ENCODE assay signal across 6 cellular contexts in genomic region chr1:9805972-9806371, GRCh38. TPM values are rescaled to one million over a fixed set of nuclear protein-coding genes. Genes with fewer than 3 reads are reported as not detected.
DNase-seq lines count a peak whose midpoint lies in the region; ATAC-seq and TF ChIP-seq lines count a peak whose summit lies in the region.
"Not testable (repeated sequence)": the region's sequence is repeated elsewhere in the genome, so short reads cannot be mapped to it uniquely, and the experiment has no call there.

No MANE protein-coding gene starts in this region.

- H3K4me3 ChIP-seq in HEK293 (ENCODE audit: low read depth, low read length); SU-DHL-6 (ENCODE audit: insufficient read depth, low read length, poor library complexity, severe bottlenecking); sigmoid colon; upper lobe of right lung: not testable (repeated sequence)

- H3K36me3 ChIP-seq in HEK293 (ENCODE audit: control insufficient read depth in 2 of 2, insufficient read depth in 1 of 2, low read length in 2 of 2); SU-DHL-6 (ENCODE audit: low read length); sigmoid colon; upper lobe of right lung: not testable (repeated sequence)

- not testable (repeated sequence) for H4K20me1 ChIP-seq in SU-DHL-6 (ENCODE audit: low read depth, low read length)

- peak overlapping the region; percentile 49 for H3K4me2 ChIP-seq in SU-DHL-6 (ENCODE audit: low read depth, low read length, poor library complexity, severe bottlenecking)

- not testable (repeated sequence) for TF ChIP-seq POLR2A in sigmoid colon (IDR thresholded peaks at IDR 0.05)

- intact Hi-C loops in sigmoid colon (cut with DNase I); upper lobe of right lung (cut with DNase I): not testable (repeated sequence)

- peaks cover 98% of the 10 kb centered on the region for H3K79me2 ChIP-seq in SU-DHL-6 (ENCODE audit: insufficient read depth, low read length)

- H3K4me1 ChIP-seq in HEK293 (ENCODE audit: control insufficient read depth, insufficient read depth, low read length) (peaks cover 27% of the 10 kb centered on the region), sigmoid colon (peaks cover 0 to 32% (median 30%) of the 10 kb centered on the region in 4 donors)
- H3K4me1 ChIP-seq in upper lobe of right lung: not testable (repeated sequence)

- not testable (repeated sequence) for H3K27ac ChIP-seq in HEK293 (ENCODE audit: extremely low read depth, low read depth, low read length); sigmoid colon; upper lobe of right lung
- peak overlapping the region; percentile 50; the same call in 1 of the 2 replicates for H3K27ac ChIP-seq in SU-DHL-6 (ENCODE audit: low read depth, low read length)
- peak overlapping the region; percentile 83 for H3K27ac ChIP-seq in epithelial cell of prostate

- not testable (repeated sequence) for H3K9me2 ChIP-seq in SU-DHL-6 (replicated peaks; ENCODE audit: insufficient read depth, low read length)

- not testable (repeated sequence) for H3K27me3 ChIP-seq in SU-DHL-6 (ENCODE audit: low read length); sigmoid colon; upper lobe of right lung

- TF ChIP-seq EP300 in sigmoid colon (IDR thresholded peaks at IDR 0.05): not testable (repeated sequence)

- H3K9ac ChIP-seq in SU-DHL-6 (ENCODE audit: low read length): not testable (repeated sequence)

- not testable (repeated sequence) for ATAC-seq in upper lobe of right lung

- POLR2A ChIA-PET in HEK293 (lab: Yijun Ruan, JAX): not testable (repeated sequence)

- not testable (repeated sequence) for H2AFZ ChIP-seq in SU-DHL-6 (ENCODE audit: low read depth, low read length, severe bottlenecking)

- peaks cover 46% of the 10 kb centered on the region for H3F3A ChIP-seq in SU-DHL-6 (ENCODE audit: insufficient read depth)

- TF ChIP-seq CTCF in HEK293 (tag by site-specific recombination; IDR thresholded peaks at IDR 0.05); SU-DHL-6 (IDR thresholded peaks at IDR 0.05; ENCODE audit: insufficient read depth, low read length, poor library complexity, severe bottlenecking); sigmoid colon (IDR thresholded peaks at IDR 0.05); upper lobe of right lung (IDR thresholded peaks at IDR 0.05): not testable (repeated sequence)

- CTCF ChIA-PET in HEK293 (lab: Yijun Ruan, JAX): interaction anchor here (0.6 to 2.3 kb wide), 3 partner anchors 14 to 59 kb away, joined by 3 to 6 read pairs (median 3); no protein-coding TSS in a partner anchor

- H3K9me3 ChIP-seq in HEK293 (ENCODE audit: control insufficient read depth, insufficient read depth, low read depth, low read length); SU-DHL-6 (ENCODE audit: insufficient read depth, low read length); sigmoid colon; upper lobe of right lung: not testable (repeated sequence)

- peak; percentile 12 for DNase-seq in activated effector memory CD4-positive, alpha-beta T cell treated with anti-CD3 and anti-CD28 coated beads, Interleukin-2, amount 50 U/mL, for 16 hours
- not testable (repeated sequence) for DNase-seq in epithelial cell of prostate (ENCODE audit: low read depth, low spot score)
- DNase-seq in sigmoid colon (peak; percentile 6), upper lobe of right lung (peak; percentile 5)

- 85 to 90% methylated on average over 5 of the region's 5 CpGs for WGBS in sigmoid colon, 2 donors

TF ChIP-seq in HEK293, 187 proteins besides CTCF, POLR2A, EP300 and RAD21:
- peak; percentile 61; the same call in 1 of the 2 replicates for TF ChIP-seq ZNF394 (tag by site-specific recombination; IDR thresholded peaks at IDR 0.05; ENCODE audit: borderline replicate concordance)
- TF ChIP-seq, protein P1, sequence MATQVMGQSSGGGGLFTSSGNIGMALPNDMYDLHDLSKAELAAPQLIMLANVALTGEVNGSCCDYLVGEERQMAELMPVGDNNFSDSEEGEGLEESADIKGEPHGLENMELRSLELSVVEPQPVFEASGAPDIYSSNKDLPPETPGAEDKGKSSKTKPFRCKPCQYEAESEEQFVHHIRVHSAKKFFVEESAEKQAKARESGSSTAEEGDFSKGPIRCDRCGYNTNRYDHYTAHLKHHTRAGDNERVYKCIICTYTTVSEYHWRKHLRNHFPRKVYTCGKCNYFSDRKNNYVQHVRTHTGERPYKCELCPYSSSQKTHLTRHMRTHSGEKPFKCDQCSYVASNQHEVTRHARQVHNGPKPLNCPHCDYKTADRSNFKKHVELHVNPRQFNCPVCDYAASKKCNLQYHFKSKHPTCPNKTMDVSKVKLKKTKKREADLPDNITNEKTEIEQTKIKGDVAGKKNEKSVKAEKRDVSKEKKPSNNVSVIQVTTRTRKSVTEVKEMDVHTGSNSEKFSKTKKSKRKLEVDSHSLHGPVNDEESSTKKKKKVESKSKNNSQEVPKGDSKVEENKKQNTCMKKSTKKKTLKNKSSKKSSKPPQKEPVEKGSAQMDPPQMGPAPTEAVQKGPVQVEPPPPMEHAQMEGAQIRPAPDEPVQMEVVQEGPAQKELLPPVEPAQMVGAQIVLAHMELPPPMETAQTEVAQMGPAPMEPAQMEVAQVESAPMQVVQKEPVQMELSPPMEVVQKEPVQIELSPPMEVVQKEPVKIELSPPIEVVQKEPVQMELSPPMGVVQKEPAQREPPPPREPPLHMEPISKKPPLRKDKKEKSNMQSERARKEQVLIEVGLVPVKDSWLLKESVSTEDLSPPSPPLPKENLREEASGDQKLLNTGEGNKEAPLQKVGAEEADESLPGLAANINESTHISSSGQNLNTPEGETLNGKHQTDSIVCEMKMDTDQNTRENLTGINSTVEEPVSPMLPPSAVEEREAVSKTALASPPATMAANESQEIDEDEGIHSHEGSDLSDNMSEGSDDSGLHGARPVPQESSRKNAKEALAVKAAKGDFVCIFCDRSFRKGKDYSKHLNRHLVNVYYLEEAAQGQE (tag by site-specific recombination; IDR thresholded peaks at IDR 0.05): peak; percentile 76
- 0 out of 2 replicates have a peak, but pooled peaks have one; percentile 40 for TF ChIP-seq OSR2 (tag by site-specific recombination; IDR thresholded peaks at IDR 0.05)
TF ChIP-seq in HEK293: peak in this region for 3; not testable (repeated sequence) for 184.

RNA-seq across cellular contexts. Expression of gene CLSTN1, which starts 17.8 kb away (rescaled TPM):
- 10 to 100 TPM; 33.9 to 71.2 (median 36.4) TPM for total RNA-seq in sigmoid colon
- polyA plus RNA-seq in sigmoid colon: 100 to 1,000 TPM in 1 of 3 donors, 10 to 100 TPM in 2; 21.0 to 105 (median 28.9) TPM
- total RNA-seq in upper lobe of right lung: 71.0 TPM
